Comparison of ENCODE assay signal across 1 cellular context in genomic region chr21:44315691-44316208, GRCh38.
A peak's percentile ranks its signal among the peaks of the same experiment; 100 is the strongest.
TF ChIP-seq lines count a peak whose summit lies in the region.

No MANE protein-coding gene starts in this region.

TF ChIP-seq in HepG2, 621 proteins besides CTCF, POLR2A, EP300 and RAD21:
- no peak for TF ChIP-seq STAT6 (CRISPR knock-in tag; IDR thresholded peaks at IDR 0.05; ENCODE audit: borderline replicate concordance)
- 0 out of 2 replicates have a peak, but pooled peaks have one; percentile 13 for TF ChIP-seq RXRA (CRISPR knock-in tag; IDR thresholded peaks at IDR 0.05)
- TF ChIP-seq CENPT (CRISPR knock-in tag; IDR thresholded peaks at IDR 0.05; ENCODE audit: low read depth) = no peak
- TF ChIP-seq REST (IDR thresholded peaks at IDR 0.05; ENCODE audit: borderline replicate concordance in 1 of 2, low read depth in 1 of 2, low read length in 2 of 2) = no peak
- TF ChIP-seq RBFOX2 (IDR thresholded peaks at IDR 0.05; ENCODE audit: low read depth, low read length) = 0 out of 2 replicates have a peak, but pooled peaks have one; percentile 18
TF ChIP-seq in HepG2: peak in this region for 2.
